1 cellular context compared by ENCODE assay signal in genomic region chr2:71331581-71332412, GRCh38.
TF ChIP-seq lines count a peak whose summit lies in the region.

TSS of gene ZNF638 (plus strand) at chr2:71331782. CDS start at chr2:71348955, 17,173 bp downstream.

TF ChIP-seq in K562, 482 proteins besides CTCF, POLR2A, EP300 and RAD21 (continued from another document and continues in another):
- TF ChIP-seq CHD7 (IDR thresholded peaks at IDR 0.05; ENCODE audit: low read depth, low read length) (no peak), NCOA2 (IDR thresholded peaks at IDR 0.05; ENCODE audit: partially characterized antibody in 2 of 2) (no peak), TEAD4 (IDR thresholded peaks at IDR 0.05; ENCODE audit: low read length) (no peak; the same call in 1 of the 2 replicates), TEAD4 (CRISPR knock-in tag; IDR thresholded peaks at IDR 0.05; ENCODE audit: borderline replicate concordance) (no peak), IRF9 (tag; IDR thresholded peaks at IDR 0.05) (no peak), FOXK2 (conservative IDR thresholded peaks at IDR 0.05 in 1 of 2, IDR thresholded peaks at IDR 0.05 in 1 of 2; ENCODE audit: low read depth in 2 of 2) (0 out of 4 replicates have a peak, but pooled peaks of 1 of the 2 experiments have one; percentile 20), ZNF695 (CRISPR knock-in tag; IDR thresholded peaks at IDR 0.05) (no peak), TOE1 (IDR thresholded peaks at IDR 0.05; ENCODE audit: borderline replicate concordance) (no peak), TOE1 (CRISPR knock-in tag; IDR thresholded peaks at IDR 0.05; ENCODE audit: borderline replicate concordance, low read depth) (no peak), ZFP30 (CRISPR knock-in tag; IDR thresholded peaks at IDR 0.05; ENCODE audit: borderline replicate concordance) (no peak), DNMT1 (IDR thresholded peaks at IDR 0.05) (no peak), ZZZ3 (IDR thresholded peaks at IDR 0.05) (no peak), ZNF23 (CRISPR knock-in tag; IDR thresholded peaks at IDR 0.05) (no peak), ZNF785 (CRISPR knock-in tag; IDR thresholded peaks at IDR 0.05) (no peak), CTBP1 (IDR thresholded peaks at IDR 0.05; ENCODE audit: borderline replicate concordance) (no peak), MAFK (IDR thresholded peaks at IDR 0.05; ENCODE audit: low read length) (no peak), FUS (optimal IDR thresholded peaks at IDR 0.05; ENCODE audit: low read depth, low read length) (no peak), RNF219 (CRISPR knock-in tag; IDR thresholded peaks at IDR 0.05) (no peak), ETV5 (CRISPR knock-in tag; IDR thresholded peaks at IDR 0.05; ENCODE audit: low read depth) (no peak), FOXK1 (CRISPR knock-in tag; IDR thresholded peaks at IDR 0.05; ENCODE audit: borderline replicate concordance) (no peak), ZNF589 (CRISPR knock-in tag; IDR thresholded peaks at IDR 0.05; ENCODE audit: low read depth) (no peak), MITF (IDR thresholded peaks at IDR 0.05) (no peak), ZBED1 (IDR thresholded peaks at IDR 0.05) (0 out of 2 replicates have a peak, but pooled peaks have one; percentile 53), PBX2 (CRISPR knock-in tag; IDR thresholded peaks at IDR 0.05; ENCODE audit: low read depth) (no peak), PBX2 (tag; conservative IDR thresholded peaks at IDR 0.05; ENCODE audit: low read depth) (no peak), HEY1 (CRISPR knock-in tag; IDR thresholded peaks at IDR 0.05; ENCODE audit: borderline replicate concordance) (no peak), KLF1 (tag; IDR thresholded peaks at IDR 0.05) (no peak), STAT5B (CRISPR knock-in tag; IDR thresholded peaks at IDR 0.05) (no peak), NR2C2 (CRISPR knock-in tag; IDR thresholded peaks at IDR 0.05) (no peak), NR2C2 (tag; IDR thresholded peaks at IDR 0.05) (no peak), MYC (IDR thresholded peaks at IDR 0.05; ENCODE audit: low read depth, low read length) (peak; percentile 40; the same call in 1 of the 2 replicates), MYC (CRISPR knock-in tag; IDR thresholded peaks at IDR 0.05; ENCODE audit: borderline replicate concordance, low read depth) (no peak), ZNF586 (CRISPR knock-in tag; conservative IDR thresholded peaks at IDR 0.05) (no peak), SNAPC5 (CRISPR knock-in tag; IDR thresholded peaks at IDR 0.05) (no peak), SRSF9 (IDR thresholded peaks at IDR 0.05; ENCODE audit: borderline replicate concordance, low read depth, low read length) (no peak), ELF4 (CRISPR knock-in tag; IDR thresholded peaks at IDR 0.05) (peak; percentile 62; the same call in 1 of the 2 replicates), XRCC4 (IDR thresholded peaks at IDR 0.05; ENCODE audit: extremely low read depth, insufficient read depth, insufficient read length) (no peak), E2F8 (IDR thresholded peaks at IDR 0.05; ENCODE audit: low read depth, partially characterized antibody) (no peak), OTX1 (CRISPR knock-in tag; IDR thresholded peaks at IDR 0.05) (no peak), ZNF696 (CRISPR knock-in tag; conservative IDR thresholded peaks at IDR 0.05) (no peak), ASH1L (IDR thresholded peaks at IDR 0.05; ENCODE audit: borderline replicate concordance, low read depth, partially characterized antibody) (no peak), DLX4 (CRISPR knock-in tag; IDR thresholded peaks at IDR 0.05) (no peak), CHD1 (IDR thresholded peaks at IDR 0.05; ENCODE audit: low read length) (peak; percentile 67), HNRNPUL1 (IDR thresholded peaks at IDR 0.05; ENCODE audit: low read length) (no peak)
